ENCODE assay signal across 9 cellular contexts in genomic region chr13:49220856-49221614, GRCh38. TPM values are rescaled to one million over a fixed set of nuclear protein-coding genes. Genes with fewer than 3 reads are reported as not detected.
A peak's percentile ranks its signal among the peaks of the same experiment; 100 is the strongest.
DNase-seq lines count a peak whose midpoint lies in the region; ATAC-seq and TF ChIP-seq lines count a peak whose summit lies in the region.
"Had no signal": no experiment of that assay in that cellular context is flagged by ENCODE, and none has a peak within 500 bp of the region (broad histone marks: within the 10 kb centered on the region; RNA-seq: fewer than 3 reads in every experiment).

No MANE protein-coding gene starts in this region.

- peaks cover 50% of the 10 kb centered on the region for H3K27me3 Mint-ChIP-seq in activated T-cell treated with anti-CD3 and anti-CD28 coated beads, Interleukin-2, amount 50 U/mL, for 4 hours (ENCODE audit: low read depth)
- peaks cover 43 to 49% of the 10 kb centered on the region in 2 donors for H3K27me3 Mint-ChIP-seq in stimulated activated naive B cell treated with anti-CD40 and anti-IgM and Interleukin-4, amounts not matched to agents 10 μg/mL and 1 μg/mL and 100 μg/mL, for 72 hours

- H3K36me3 ChIP-seq in iPS-15b (ENCODE audit: control insufficient read depth, insufficient read depth, low read length) (no peaks in the 10 kb centered on the region), BE2C (no peaks in the 10 kb centered on the region)

- no peaks in the 10 kb centered on the region for H3K9me3 Mint-ChIP-seq in activated T-cell treated with anti-CD3 and anti-CD28 coated beads, Interleukin-2, amount 50 U/mL, for 4 hours
- H3K9me3 Mint-ChIP-seq in stimulated activated naive B cell treated with anti-CD40 and anti-IgM and Interleukin-4, amounts not matched to agents 10 μg/mL and 1 μg/mL and 100 μg/mL, for 72 hours: peaks cover 0 to 3% of the 10 kb centered on the region in 2 donors

- H3K9me3 ChIP-seq in iPS-15b (ENCODE audit: control insufficient read depth, insufficient read depth, low read length): no peaks in the 10 kb centered on the region
- H3K9me3 ChIP-seq in BE2C: peaks cover 4% of the 10 kb centered on the region; the same call in 1 of the 2 replicates

- peak; percentile 49 to 52 for ATAC-seq in activated T-cell treated with anti-CD3 and anti-CD28 coated beads, Interleukin-2, amount 50 U/mL, for 4 hours
- peak; percentile 26 to 40 for ATAC-seq in stimulated activated naive B cell treated with anti-CD40 and anti-IgM and Interleukin-4, amounts not matched to agents 10 μg/mL and 1 μg/mL and 100 μg/mL, for 72 hours (replicated peaks)

- H3K27ac Mint-ChIP-seq in stimulated activated naive B cell treated with anti-CD40 and anti-IgM and Interleukin-4, amounts not matched to agents 10 μg/mL and 1 μg/mL and 100 μg/mL, for 72 hours: peak overlapping the region; percentile 68

- H3K9ac ChIP-seq in iPS-15b (ENCODE audit: low read depth, low read length): no peak overlapping the region

- H3K4me3 Mint-ChIP-seq in activated T-cell treated with anti-CD3 and anti-CD28 coated beads, Interleukin-2, amount 50 U/mL, for 4 hours: peak overlapping the region; percentile 57
- peak overlapping the region; percentile 72 to 76 for H3K4me3 Mint-ChIP-seq in stimulated activated naive B cell treated with anti-CD40 and anti-IgM and Interleukin-4, amounts not matched to agents 10 μg/mL and 1 μg/mL and 100 μg/mL, for 72 hours

- no peaks in the 10 kb centered on the region for H3K36me3 Mint-ChIP-seq in activated T-cell treated with anti-CD3 and anti-CD28 coated beads, Interleukin-2, amount 50 U/mL, for 4 hours (ENCODE audit: insufficient read depth)
- peaks cover 4 to 7% of the 10 kb centered on the region in 2 donors for H3K36me3 Mint-ChIP-seq in stimulated activated naive B cell treated with anti-CD40 and anti-IgM and Interleukin-4, amounts not matched to agents 10 μg/mL and 1 μg/mL and 100 μg/mL, for 72 hours

- peak overlapping the region; percentile 61 for H3K4me3 ChIP-seq in iPS-15b (ENCODE audit: low read depth, low read length)
- H3K4me3 ChIP-seq in BE2C (ENCODE audit: low read depth, low read length): no peak overlapping the region

- intact Hi-C loops in posterior cingulate gyrus (cut with DNase I): no loop called here

- H3K4me1 ChIP-seq in iPS-15b (ENCODE audit: control insufficient read depth, insufficient read depth, low read length): peaks cover 10% of the 10 kb centered on the region
- H3K4me1 ChIP-seq in BE2C: no peaks in the 10 kb centered on the region

- TF ChIP-seq CTCF in BE2C (IDR thresholded peaks at IDR 0.05; ENCODE audit: low read depth, low read length): no peak

- DNase-seq in NCI-H2227 (lab: John Stamatoyannopoulos, UW; ENCODE audit: unreplicated experiment) (peak; percentile 27), NCI-H2227 treated with DMSO at 0.1 percent for 48 hours (lab: John Stamatoyannopoulos, UW) (no peak), posterior cingulate gyrus (no peak), BE2C (no peak), SW480 (ENCODE audit: low spot score) (no peak)
- DNase-seq in activated T-cell treated with anti-CD3 and anti-CD28 coated beads, Interleukin-2, amount 50 U/mL, for 4 hours: no peak
- DNase-seq in stimulated activated naive B cell treated with anti-CD40 and anti-IgM and Interleukin-4, amounts not matched to agents 10 μg/mL and 1 μg/mL and 100 μg/mL, for 72 hours: no peak
- DNase-seq: ACHN had no signal

- H3K4me1 Mint-ChIP-seq in activated T-cell treated with anti-CD3 and anti-CD28 coated beads, Interleukin-2, amount 50 U/mL, for 4 hours (ENCODE audit: low read depth): peaks cover 4% of the 10 kb centered on the region
- peaks cover 7 to 18% of the 10 kb centered on the region in 2 donors for H3K4me1 Mint-ChIP-seq in stimulated activated naive B cell treated with anti-CD40 and anti-IgM and Interleukin-4, amounts not matched to agents 10 μg/mL and 1 μg/mL and 100 μg/mL, for 72 hours

- peaks cover 86% of the 10 kb centered on the region for H3K27me3 ChIP-seq in iPS-15b (ENCODE audit: control insufficient read depth, insufficient read depth, low read length)
- H3K27me3 ChIP-seq in BE2C: peaks cover 46% of the 10 kb centered on the region

RNA-seq across cellular contexts. Expression of gene MLNR, which starts 0.9 kb away (rescaled TPM):
- not detected for total RNA-seq in activated T-cell treated with anti-CD3 and anti-CD28 coated beads, Interleukin-2, amount 50 U/mL, for 4 hours
- polyA plus RNA-seq in BE2C (2012; ENCODE audit: insufficient read depth, insufficient read length, low read depth): not detected

RNA-seq across cellular contexts. Expression of gene CDADC1, which starts 26.7 kb away (rescaled TPM):
- total RNA-seq in activated T-cell treated with anti-CD3 and anti-CD28 coated beads, Interleukin-2, amount 50 U/mL, for 4 hours: 10 to 100 TPM in 1 of 3 donors, 1 to 10 TPM in 2; 7.0 to 10.7 (median 7.9) TPM
- 8.2 TPM for polyA plus RNA-seq in BE2C (2012; ENCODE audit: insufficient read depth, insufficient read length, low read depth)
